ENCODE assay signal across 9 cellular contexts in the genomic region with DNA sequence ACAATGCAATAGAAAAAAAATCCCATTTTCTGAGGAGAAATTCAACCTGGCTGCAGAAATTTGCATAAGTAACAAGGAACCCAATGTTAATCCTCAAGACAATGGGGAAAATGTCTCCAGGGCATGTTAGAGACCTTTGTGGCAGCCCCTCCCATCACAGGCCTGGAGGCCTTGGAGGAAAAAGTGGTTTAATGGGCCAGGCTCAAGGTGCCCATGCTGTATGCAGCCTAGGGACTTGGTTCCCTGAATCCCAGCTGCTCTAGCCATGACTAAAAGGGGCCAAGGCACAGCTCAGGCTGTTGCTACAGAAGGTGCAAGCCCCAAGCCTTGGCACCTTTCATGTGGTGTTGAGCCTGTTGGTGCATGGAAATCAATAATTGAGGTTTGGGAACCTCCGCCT.
"Had no signal": no experiment of that assay in that cellular context is flagged by ENCODE, and none has a peak within 500 bp of the region (broad histone marks: within the 10 kb centered on the region; RNA-seq: fewer than 3 reads in every experiment).

No MANE protein-coding gene starts in this region.

- H3K4me1 Mint-ChIP-seq: IgD-negative memory B cell had no signal

- H3K36me3 Mint-ChIP-seq: IgD-negative memory B cell had no signal

- DNase-seq: IMR-90, KBM-7, KG1 had no signal

- H3K4me3 Mint-ChIP-seq: IgD-negative memory B cell had no signal

- H3K4me2 ChIP-seq: KMS-11 had no signal

- H3K27ac ChIP-seq: HL-60, KMS-11 had no signal

- FAIRE-seq: HepG2, HTR-8/SVneo, K562 had no signal

- ATAC-seq: HepG2, K562 had no signal

- H3K27ac Mint-ChIP-seq: IgD-negative memory B cell had no signal

- H3K4me3 ChIP-seq: K562 had no signal
